Comparison of ENCODE assay signal across 15 cellular contexts in the genomic region with DNA sequence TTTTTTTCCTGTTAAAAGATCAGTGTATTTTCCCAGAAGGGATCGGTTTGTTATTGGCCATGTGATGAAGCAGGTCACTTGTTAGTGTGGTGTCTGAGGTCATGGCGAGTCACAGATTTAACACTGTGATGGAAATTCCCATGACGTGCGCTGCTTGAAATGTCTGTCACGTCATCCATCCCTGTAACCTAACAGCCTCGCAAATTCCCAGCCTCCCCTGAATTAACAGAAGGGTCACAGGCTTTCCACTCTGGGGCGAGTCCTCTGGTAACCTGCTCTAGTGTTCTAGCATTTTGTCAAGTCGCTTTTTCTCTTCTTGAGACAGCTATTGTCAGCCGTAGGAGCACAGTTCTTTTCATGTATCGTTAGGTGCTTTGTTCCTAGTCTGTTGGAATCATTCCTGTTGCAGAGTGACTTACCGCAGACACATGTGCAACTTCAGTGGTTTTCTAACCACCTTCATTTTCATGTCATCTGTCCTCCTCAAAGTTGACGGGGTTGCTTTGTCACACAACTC.
DNase-seq lines count a peak whose midpoint lies in the region; ATAC-seq and TF ChIP-seq lines count a peak whose summit lies in the region.
"Had no signal": no experiment of that assay in that cellular context is flagged by ENCODE, and none has a peak within 500 bp of the region (broad histone marks: within the 10 kb centered on the region; RNA-seq: fewer than 3 reads in every experiment).

No MANE protein-coding gene starts in this region.

- DNase-seq in CD4-positive, CD25-positive, alpha-beta regulatory T cell: no peak
- DNase-seq in PC-3: peak; percentile 62
- DNase-seq in activated naive CD8-positive, alpha-beta T cell treated with anti-CD3 and anti-CD28 coated beads for 36 hours: peak; percentile 14
- no peak for DNase-seq in naive thymus-derived CD4-positive, alpha-beta T cell
- no peak for DNase-seq in NCI-H446 treated with DMSO at 0.1 percent for 48 hours (lab: John Stamatoyannopoulos, UW)
- DNase-seq in GM13976 (ENCODE audit: low spot score): no peak
- no peak for DNase-seq in NCI-H1105 (lab: John Stamatoyannopoulos, UW)
- no peak for DNase-seq in NCI-H226
- DNase-seq: cerebellar nuclear complex, glutamatergic neuron, mesendoderm, NCI-H1930, right cardiac atrium had no signal

- H3K27me3 ChIP-seq in CD4-positive, CD25-positive, alpha-beta regulatory T cell (ENCODE audit: control insufficient read depth, insufficient read depth, low read length): no peaks in the 10 kb centered on the region
- H3K27me3 ChIP-seq in PC-3 (ENCODE audit: low read length): no peaks in the 10 kb centered on the region
- no peaks in the 10 kb centered on the region for H3K27me3 ChIP-seq in naive thymus-derived CD4-positive, alpha-beta T cell (ENCODE audit: control insufficient read depth in 2 of 2, insufficient read depth in 2 of 2, low read length in 2 of 2)

- peaks cover 1 to 12% (median 4%) of the 10 kb centered on the region in 4 donors for H3K4me1 Mint-ChIP-seq in CD4-positive, CD25-positive, alpha-beta regulatory T cell
- peaks cover 12% of the 10 kb centered on the region for H3K4me1 Mint-ChIP-seq in activated naive CD8-positive, alpha-beta T cell treated with anti-CD3 and anti-CD28 coated beads for 36 hours
- peaks cover 9 to 33% (median 19%) of the 10 kb centered on the region in 7 donors for H3K4me1 Mint-ChIP-seq in naive thymus-derived CD4-positive, alpha-beta T cell

- peak overlapping the region; percentile 78 for H3K9ac ChIP-seq in PC-3 (ENCODE audit: low read length)

- peaks cover 0 to 2% of the 10 kb centered on the region in 2 experiments for H3K9me3 ChIP-seq in CD4-positive, CD25-positive, alpha-beta regulatory T cell (ENCODE audit: control insufficient read depth in 2 of 2, low read length in 2 of 2)
- H3K9me3 ChIP-seq in PC-3 (ENCODE audit: low read length): 0 out of 2 replicates have a peak, but pooled peaks cover under 1% of the 10 kb centered on the region
- H3K9me3 ChIP-seq in naive thymus-derived CD4-positive, alpha-beta T cell (ENCODE audit: control insufficient read depth in 2 of 3, low read length in 3 of 3): peaks cover 0 to 2% (median 0%) of the 10 kb centered on the region in 3 experiments

- peaks cover 16% of the 10 kb centered on the region for H3K36me3 ChIP-seq in CD4-positive, CD25-positive, alpha-beta regulatory T cell (ENCODE audit: control insufficient read depth, insufficient read depth, low read length)
- no peaks in the 10 kb centered on the region; the same call in 1 of the 2 replicates for H3K36me3 ChIP-seq in PC-3 (ENCODE audit: low read depth, low read length)
- peaks cover 0 to 10% (median 0%) of the 10 kb centered on the region in 3 experiments for H3K36me3 ChIP-seq in naive thymus-derived CD4-positive, alpha-beta T cell (ENCODE audit: control insufficient read depth in 2 of 3, insufficient read depth in 3 of 3, low read length in 3 of 3)

- H3K4me2 ChIP-seq in PC-3 (ENCODE audit: low read length): no peak overlapping the region

- peak in 1 of 2 donors; percentile 3 for ATAC-seq in CD4-positive, CD25-positive, alpha-beta regulatory T cell (ENCODE audit: low read depth in 2 of 2)
- ATAC-seq in PC-3: peak; percentile 25
- peak; percentile 37 for ATAC-seq in naive thymus-derived CD4-positive, alpha-beta T cell
- ATAC-seq: right cardiac atrium had no signal

- CTCF ChIA-PET in PC-3 (lab: Charles Lee): interaction anchor here (1.4 kb wide), 1 partner anchor 242 kb away, joined by 7 read pairs; no protein-coding TSS in a partner anchor
- CTCF ChIA-PET in naive thymus-derived CD4-positive, alpha-beta T cell (lab: Charles Lee): interaction anchor here (0.6 kb wide), 1 partner anchor 34 kb away, joined by 3 read pairs; no protein-coding TSS in a partner anchor

- H4K20me1 ChIP-seq in PC-3 (ENCODE audit: low read length): no peaks in the 10 kb centered on the region

- no peak overlapping the region for H2AFZ ChIP-seq in PC-3 (ENCODE audit: low read length)

- H3K27ac Mint-ChIP-seq in CD4-positive, CD25-positive, alpha-beta regulatory T cell: peak overlapping the region in 2 of 3 donors; percentile 5 to 27
- peak overlapping the region; percentile 72 for H3K27ac Mint-ChIP-seq in activated naive CD8-positive, alpha-beta T cell treated with anti-CD3 and anti-CD28 coated beads for 36 hours
- peak overlapping the region; percentile 4 to 70 (median 31) for H3K27ac Mint-ChIP-seq in naive thymus-derived CD4-positive, alpha-beta T cell
- H3K27ac Mint-ChIP-seq: WTC11 had no signal

- POLR2A ChIA-PET in PC-3 (lab: Charles Lee; ENCODE audit: unreplicated experiment): no interaction called here
- POLR2A ChIA-PET in naive thymus-derived CD4-positive, alpha-beta T cell (lab: Charles Lee): no interaction called here

- in situ Hi-C loops in GM13976 (cut with MboI; ENCODE audit: low sequenced_read_pairs, unreplicated experiment): no loop called here

- peaks cover 0 to 22% (median 3%) of the 10 kb centered on the region in 7 donors for H3K9me3 Mint-ChIP-seq in CD4-positive, CD25-positive, alpha-beta regulatory T cell
- peaks cover 4% of the 10 kb centered on the region for H3K9me3 Mint-ChIP-seq in activated naive CD8-positive, alpha-beta T cell treated with anti-CD3 and anti-CD28 coated beads for 36 hours
- peaks cover 5 to 25% (median 15%) of the 10 kb centered on the region in 11 donors for H3K9me3 Mint-ChIP-seq in naive thymus-derived CD4-positive, alpha-beta T cell

- no peaks in the 10 kb centered on the region for H3K4me1 ChIP-seq in CD4-positive, CD25-positive, alpha-beta regulatory T cell (ENCODE audit: control insufficient read depth, insufficient read depth, low read length, poor library complexity, severe bottlenecking)
- peaks cover 19% of the 10 kb centered on the region for H3K4me1 ChIP-seq in PC-3 (ENCODE audit: insufficient read depth, low read length)
- no peaks in the 10 kb centered on the region for H3K4me1 ChIP-seq in naive thymus-derived CD4-positive, alpha-beta T cell (ENCODE audit: control insufficient read depth in 2 of 2, insufficient read depth in 2 of 2, low read length in 2 of 2)

- BruUV-seq in PC-3 (replicated peaks; lab: Mats Ljungman, UMichigan): no TSS peak

- H3K27ac ChIP-seq in CD4-positive, CD25-positive, alpha-beta regulatory T cell (ENCODE audit: insufficient read depth, low read length, poor library complexity, severe bottlenecking): no peak overlapping the region
- H3K27ac ChIP-seq in PC-3 (ENCODE audit: low read length): peak overlapping the region; percentile 96
- no peak overlapping the region for H3K27ac ChIP-seq in naive thymus-derived CD4-positive, alpha-beta T cell (ENCODE audit: low read depth, low read length)
- H3K27ac ChIP-seq: C4-2B had no signal

- H3K27me3 Mint-ChIP-seq in CD4-positive, CD25-positive, alpha-beta regulatory T cell: no peaks in the 10 kb centered on the region
- H3K27me3 Mint-ChIP-seq in activated naive CD8-positive, alpha-beta T cell treated with anti-CD3 and anti-CD28 coated beads for 36 hours: no peaks in the 10 kb centered on the region
- H3K27me3 Mint-ChIP-seq in naive thymus-derived CD4-positive, alpha-beta T cell: no peaks in the 10 kb centered on the region

- H3K9me2 ChIP-seq in PC-3 (replicated peaks; ENCODE audit: low read length): no peaks in the 10 kb centered on the region

- H3K79me2 ChIP-seq in PC-3 (ENCODE audit: low read length): no peaks in the 10 kb centered on the region

- peaks cover 36% of the 10 kb centered on the region for H3K36me3 Mint-ChIP-seq in CD4-positive, CD25-positive, alpha-beta regulatory T cell
- peaks cover 49% of the 10 kb centered on the region for H3K36me3 Mint-ChIP-seq in activated naive CD8-positive, alpha-beta T cell treated with anti-CD3 and anti-CD28 coated beads for 36 hours
- H3K36me3 Mint-ChIP-seq in naive thymus-derived CD4-positive, alpha-beta T cell: peaks cover 17 to 56% (median 39%) of the 10 kb centered on the region in 5 donors

- no peak overlapping the region for H3K4me3 ChIP-seq in CD4-positive, CD25-positive, alpha-beta regulatory T cell (ENCODE audit: low read depth, low read length)
- no peak overlapping the region for H3K4me3 ChIP-seq in PC-3 (ENCODE audit: low read length)
- H3K4me3 ChIP-seq in naive thymus-derived CD4-positive, alpha-beta T cell (ENCODE audit: low read length): no peak overlapping the region

- TF ChIP-seq CTCF in PC-3 (conservative IDR thresholded peaks at IDR 0.05; ENCODE audit: low read depth, low read length) (no peak), GM13976 (IDR thresholded peaks at IDR 0.05; ENCODE audit: borderline replicate concordance, control extremely low read depth, extremely low read depth, insufficient read depth, missing control alignments) (no peak)

- intact Hi-C loops in PC-3 (cut with micrococcal nuclease): no loop called here
- intact Hi-C loops in naive thymus-derived CD4-positive, alpha-beta T cell (cut with micrococcal nuclease): loop anchor here in 1 of 2 donors (2.0 kb wide), 1 partner anchor 18 kb away; no protein-coding TSS in a partner anchor

- H3K4me3 Mint-ChIP-seq in CD4-positive, CD25-positive, alpha-beta regulatory T cell: no peak overlapping the region
- H3K4me3 Mint-ChIP-seq in activated naive CD8-positive, alpha-beta T cell treated with anti-CD3 and anti-CD28 coated beads for 36 hours: no peak overlapping the region
- H3K4me3 Mint-ChIP-seq in naive thymus-derived CD4-positive, alpha-beta T cell: peak overlapping the region in 2 of 10 donors; percentile 14 to 24
- H3K4me3 Mint-ChIP-seq: WTC11 had no signal

- H3F3A ChIP-seq in PC-3 (ENCODE audit: low read length, unreplicated experiment): no peaks in the 10 kb centered on the region

Comparison
In these comparisons a context has a peak if more than half of its experiments do, and no peak if none do; other contexts are left out.
1. DNase-seq: peak in PC-3 (single experiment) and activated naive CD8-positive, alpha-beta T cell treated with anti-CD3 and anti-CD28 coated beads for 36 hours (single experiment); none in CD4-positive, CD25-positive, alpha-beta regulatory T cell (0 of 3), naive thymus-derived CD4-positive, alpha-beta T cell (0 of 9), NCI-H446 treated with DMSO at 0.1 percent for 48 hours (single experiment), GM13976 (single experiment), NCI-H1105 (single experiment) and NCI-H226 (single experiment).
2. H3K27ac Mint-ChIP-seq: peak in every context shown above with its lines; median percentile 72 in activated naive CD8-positive, alpha-beta T cell treated with anti-CD3 and anti-CD28 coated beads for 36 hours; 31 in naive thymus-derived CD4-positive, alpha-beta T cell; 16 in CD4-positive, CD25-positive, alpha-beta regulatory T cell.